Comparison of ENCODE assay signal across 8 cellular contexts in the genomic region with DNA sequence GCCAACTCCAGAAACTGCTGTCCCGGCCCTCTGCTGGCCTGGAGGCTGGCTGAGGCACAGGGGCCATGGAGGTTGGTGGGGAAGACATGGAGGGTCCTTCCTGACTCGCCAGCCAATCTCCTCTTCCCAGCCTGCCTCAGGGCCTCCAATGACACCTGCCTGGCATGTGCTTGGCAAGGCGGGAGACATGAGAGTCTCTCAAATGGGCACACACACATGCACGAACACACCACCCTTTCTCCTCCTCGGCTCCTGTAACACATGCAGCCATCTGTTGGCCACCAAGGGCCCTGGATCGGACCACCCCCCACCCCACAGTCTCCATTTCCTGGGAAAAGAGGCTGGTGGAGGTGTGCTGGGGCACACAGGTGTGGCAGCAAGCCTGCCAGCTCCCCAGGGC. TPM values are rescaled to one million over a fixed set of nuclear protein-coding genes. Genes with fewer than 3 reads are reported as not detected.
A peak's percentile ranks its signal among the peaks of the same experiment; 100 is the strongest.
DNase-seq lines count a peak whose midpoint lies in the region; ATAC-seq and TF ChIP-seq lines count a peak whose summit lies in the region.

No MANE protein-coding gene starts in this region.

- H3K23ac ChIP-seq in neuronal stem cell (ENCODE audit: low read depth, low read length, poor library complexity) = peak overlapping the region; percentile 76

- TF ChIP-seq CTCF in OCI-LY3 (IDR thresholded peaks at IDR 0.05; ENCODE audit: low read depth, low read length) (no peak), dorsolateral prefrontal cortex (IDR thresholded peaks at IDR 0.05 in 54 of 56, conservative IDR thresholded peaks at IDR 0.05 in 2 of 56; ENCODE audit: low read depth in 1 of 56, partially characterized antibody in 56 of 56) (no peak)

- peak overlapping the region; percentile 85; the same call in 1 of the 2 replicates for H2AFZ ChIP-seq in OCI-LY3 (ENCODE audit: low read depth, low read length)
- H2AFZ ChIP-seq in neuronal stem cell (ENCODE audit: low read length) = peak overlapping the region; percentile 60

- no peaks in the 10 kb centered on the region for H3K36me3 ChIP-seq in BLaER1 treated with 17β-estradiol and CSF1 and Interleukin-3, amounts not matched to agents 10 nM and 100 nM
- H3K36me3 ChIP-seq in OCI-LY3 (replicated peaks; ENCODE audit: low read depth, low read length) = no peaks in the 10 kb centered on the region
- H3K36me3 ChIP-seq in neuronal stem cell (replicated peaks in 1 of 2; ENCODE audit: control insufficient read depth in 2 of 2, insufficient read depth in 2 of 2, low read length in 2 of 2) = no peaks in the 10 kb centered on the region

- H3K18ac ChIP-seq in neuronal stem cell (ENCODE audit: low read length) = peak overlapping the region; percentile 81

- H2BK15ac ChIP-seq in neuronal stem cell (ENCODE audit: low read length) = peak overlapping the region; percentile 59

- peaks cover 48 to 68% (median 62%) of the 10 kb centered on the region in 10 experiments for H3K4me1 ChIP-seq in BLaER1 treated with 17β-estradiol and CSF1 and Interleukin-3, amounts not matched to agents 10 nM and 100 nM
- H3K4me1 ChIP-seq in OCI-LY3 (ENCODE audit: low read length) (peaks cover 31% of the 10 kb centered on the region), neuronal stem cell (ENCODE audit: control insufficient read depth in 2 of 2, insufficient read depth in 1 of 2, low read depth in 1 of 2, low read length in 2 of 2) (peaks cover 11 to 17% of the 10 kb centered on the region in 2 donors)

- H4K20me1 ChIP-seq in BLaER1 treated with 17β-estradiol and CSF1 and Interleukin-3, amounts not matched to agents 10 nM and 100 nM = peaks cover 0 to 14% (median 0%) of the 10 kb centered on the region in 11 experiments; a peak in 3 of 22 replicates
- H4K20me1 ChIP-seq in OCI-LY3 (ENCODE audit: insufficient read depth, low read length) = no peaks in the 10 kb centered on the region

- peak overlapping the region; percentile 63 for H3K14ac ChIP-seq in neuronal stem cell (ENCODE audit: low read length)

- ATAC-seq in HG03095 (IDR thresholded peaks at IDR 0.05; ENCODE audit: unreplicated experiment) (no peak), left colon (no peak), HG02623 (IDR thresholded peaks at IDR 0.05; ENCODE audit: unreplicated experiment) (no peak)

- intact Hi-C loops in dorsolateral prefrontal cortex (cut with DNase I) = no loop called here
- intact Hi-C loops in left colon (cut with DNase I, micrococcal nuclease) = no loop called here

- H4K8ac ChIP-seq in neuronal stem cell (ENCODE audit: low read depth, low read length) = no peak overlapping the region

- peak overlapping the region in 10 of 11 experiments; percentile 35 to 91 (median 70); a peak in 20 of 22 replicates for H3K27ac ChIP-seq in BLaER1 treated with 17β-estradiol and CSF1 and Interleukin-3, amounts not matched to agents 10 nM and 100 nM
- peak overlapping the region; percentile 48 for H3K27ac ChIP-seq in OCI-LY3 (ENCODE audit: low read length)
- H3K27ac ChIP-seq in dorsolateral prefrontal cortex = peak overlapping the region in 52 of 59 donors; percentile 15 to 93 (median 77)
- no peak overlapping the region for H3K27ac ChIP-seq in neuronal stem cell (replicated peaks; ENCODE audit: low read length)

- H2BK12ac ChIP-seq in neuronal stem cell (ENCODE audit: low read length) = peak overlapping the region; percentile 1

- H4K91ac ChIP-seq in neuronal stem cell (ENCODE audit: low read depth, low read length, poor library complexity) = no peak overlapping the region

- no peaks in the 10 kb centered on the region for H3K79me1 ChIP-seq in neuronal stem cell (ENCODE audit: low read depth, low read length)

- H2BK5ac ChIP-seq in neuronal stem cell (ENCODE audit: low read length) = peak overlapping the region; percentile 70

- H3K4ac ChIP-seq in neuronal stem cell (ENCODE audit: low read length) = no peak overlapping the region

- H2BK120ac ChIP-seq in neuronal stem cell (ENCODE audit: low read depth, low read length) = peak overlapping the region; percentile 16

- H3K27me3 ChIP-seq in BLaER1 treated with 17β-estradiol and CSF1 and Interleukin-3, amounts not matched to agents 10 nM and 100 nM = no peaks in the 10 kb centered on the region
- H3K27me3 ChIP-seq in OCI-LY3 (ENCODE audit: low read depth, low read length) (no peaks in the 10 kb centered on the region), dorsolateral prefrontal cortex (no peaks in the 10 kb centered on the region), neuronal stem cell (ENCODE audit: control insufficient read depth in 3 of 3, insufficient read depth in 3 of 3, low read depth in 1 of 3, low read length in 3 of 3) (peaks cover 0 to 3% (median 0%) of the 10 kb centered on the region in 3 experiments)

- H3K9ac ChIP-seq in BLaER1 treated with 17β-estradiol and CSF1 and Interleukin-3, amounts not matched to agents 10 nM and 100 nM = peak overlapping the region; percentile 5 to 74 (median 49); a peak in 17 of 22 replicates
- H3K9ac ChIP-seq in OCI-LY3 (ENCODE audit: low read length) (peak overlapping the region; percentile 33; the same call in 1 of the 2 replicates), neuronal stem cell (ENCODE audit: low read depth, low read length, poor library complexity) (no peak overlapping the region)

- DNase-seq in dorsolateral prefrontal cortex = no peak
- DNase-seq in neuronal stem cell (ENCODE audit: low spot score) = no peak
- no peak for DNase-seq in left colon
- no peak for DNase-seq in kidney tubule cell (ENCODE audit: low spot score)

- H3K9me3 ChIP-seq in BLaER1 treated with 17β-estradiol and CSF1 and Interleukin-3, amounts not matched to agents 10 nM and 100 nM (replicated peaks in 1 of 11) = no peaks in the 10 kb centered on the region
- H3K9me3 ChIP-seq in OCI-LY3 (ENCODE audit: insufficient read depth, low read length) (no peaks in the 10 kb centered on the region), neuronal stem cell (replicated peaks in 1 of 2; ENCODE audit: control insufficient read depth in 2 of 2, insufficient read depth in 1 of 2, low read depth in 1 of 2, low read length in 2 of 2) (no peaks in the 10 kb centered on the region)

- no peaks in the 10 kb centered on the region for H3K79me2 ChIP-seq in OCI-LY3 (ENCODE audit: low read length)

- H2AK5ac ChIP-seq in neuronal stem cell (ENCODE audit: low read depth, low read length) = peak overlapping the region; percentile 60

- no peak overlapping the region; a peak in 1 of 20 replicates for H3K4me3 ChIP-seq in BLaER1 treated with 17β-estradiol and CSF1 and Interleukin-3, amounts not matched to agents 10 nM and 100 nM
- H3K4me3 ChIP-seq in OCI-LY3 (ENCODE audit: low read length) (no peak overlapping the region), dorsolateral prefrontal cortex (no peak overlapping the region), neuronal stem cell (ENCODE audit: low read length in 2 of 2) (no peak overlapping the region)

- WGBS in neuronal stem cell (ENCODE audit: extremely low coverage in 2 of 2, insufficient read length in 2 of 2, insufficient replicate concordance in 1 of 2), 2 donors = no CpG with 5 or more reads among the region's 6 CpGs

- peak overlapping the region; percentile 71 to 92 (median 82) for H3K4me2 ChIP-seq in BLaER1 treated with 17β-estradiol and CSF1 and Interleukin-3, amounts not matched to agents 10 nM and 100 nM
- H3K4me2 ChIP-seq in OCI-LY3 (ENCODE audit: low read length) (peak overlapping the region; percentile 62; the same call in 1 of the 2 replicates), neuronal stem cell (ENCODE audit: insufficient read depth, low read length, poor library complexity, severe bottlenecking) (no peak overlapping the region)

RNA-seq across cellular contexts. Expression of gene YKT6, which starts 56.4 kb away (rescaled TPM):
- total RNA-seq in dorsolateral prefrontal cortex = 10 to 100 TPM; 51.6 to 96.6 (median 65.9) TPM
- 71.1 TPM for polyA plus RNA-seq in neuronal stem cell (2013, experiment 1 of 2)
- polyA plus RNA-seq in neuronal stem cell (2013, experiment 2 of 2) = 69.2 TPM
- 10 to 100 TPM; 84.8 to 86.9 TPM for total RNA-seq in left colon
